8 cellular contexts compared by ENCODE assay signal in the genomic region with DNA sequence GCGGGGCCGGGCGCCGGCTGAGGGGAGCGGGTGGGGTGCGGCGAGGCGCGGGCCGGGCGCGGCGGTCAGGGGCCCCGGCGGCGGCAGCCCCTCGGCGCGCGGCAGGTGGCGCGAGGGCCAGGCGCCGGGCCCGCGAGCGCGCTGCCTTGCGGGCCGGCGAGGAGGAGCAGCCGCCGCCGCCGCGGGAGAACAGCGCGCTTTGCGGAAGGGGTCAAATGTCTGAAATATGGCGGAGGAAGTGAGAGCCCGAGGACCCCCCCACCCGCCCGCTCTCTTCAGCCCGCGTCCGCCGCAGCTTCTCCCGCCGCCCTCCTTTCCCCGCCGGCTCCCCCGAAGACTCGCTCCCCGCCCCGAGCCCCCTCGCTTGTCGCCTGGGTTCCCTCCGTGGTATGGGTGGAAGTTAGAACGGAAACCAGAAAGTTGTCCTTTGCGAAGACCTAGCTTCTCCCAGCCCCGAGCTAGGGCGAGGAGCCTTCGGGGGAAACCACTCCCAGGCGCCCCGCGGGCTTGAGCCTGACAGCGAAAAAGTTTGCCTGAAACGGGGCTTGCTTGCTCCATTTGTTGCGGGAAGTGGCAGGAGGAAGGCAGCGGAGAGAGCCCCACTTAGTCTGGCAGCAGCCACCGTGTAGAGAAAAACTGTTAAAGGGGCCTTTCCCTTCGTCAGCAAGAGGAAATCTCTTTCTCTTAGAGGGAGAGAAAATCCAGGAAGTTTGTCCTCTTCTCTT. TPM values are rescaled to one million over a fixed set of nuclear protein-coding genes. Genes with fewer than 3 reads are reported as not detected.
DNase-seq lines count a peak whose midpoint lies in the region; ATAC-seq, FAIRE-seq and TF ChIP-seq lines count a peak whose summit lies in the region.

No MANE protein-coding gene starts in this region.

- ATAC-seq in CD4-positive, CD25-positive, alpha-beta regulatory T cell (ENCODE audit: low read depth in 2 of 2): peak in 1 of 2 donors; percentile 4
- ATAC-seq in GM19397 (IDR thresholded peaks at IDR 0.05; ENCODE audit: unreplicated experiment): peak; percentile 4
- peak; percentile 23 for ATAC-seq in HG03520 (IDR thresholded peaks at IDR 0.05; ENCODE audit: unreplicated experiment)

- peak overlapping the region; percentile 94 to 98 (median 94) for H3K4me3 Mint-ChIP-seq in CD4-positive, CD25-positive, alpha-beta regulatory T cell
- peak overlapping the region; percentile 93 for H3K4me3 Mint-ChIP-seq in activated naive CD8-positive, alpha-beta T cell

- peaks cover 31 to 47% (median 38%) of the 10 kb centered on the region in 4 donors for H3K4me1 Mint-ChIP-seq in CD4-positive, CD25-positive, alpha-beta regulatory T cell
- H3K4me1 Mint-ChIP-seq in activated naive CD8-positive, alpha-beta T cell (ENCODE audit: low read depth): peaks cover 48% of the 10 kb centered on the region

- H3K27me3 ChIP-seq in CD4-positive, CD25-positive, alpha-beta regulatory T cell (ENCODE audit: control insufficient read depth, insufficient read depth, low read length): no peaks in the 10 kb centered on the region
- H3K27me3 ChIP-seq in neutrophil: no peaks in the 10 kb centered on the region

- no peaks in the 10 kb centered on the region for H3K27me3 Mint-ChIP-seq in CD4-positive, CD25-positive, alpha-beta regulatory T cell
- no peaks in the 10 kb centered on the region for H3K27me3 Mint-ChIP-seq in activated naive CD8-positive, alpha-beta T cell

- DNase-seq in CD4-positive, CD25-positive, alpha-beta regulatory T cell: peak; percentile 37 to 63 (median 46)
- DNase-seq in SK-MEL-5 (ENCODE audit: low read depth, low spot score) (peak; percentile 44), glomerular visceral epithelial cell (ENCODE audit: extremely low spot score) (peak; percentile 55), urothelium cell line (ENCODE audit: low spot score) (peak; percentile 23)

- H3K9me3 Mint-ChIP-seq in CD4-positive, CD25-positive, alpha-beta regulatory T cell: peaks cover 0 to 1% (median 0%) of the 10 kb centered on the region in 7 donors
- H3K9me3 Mint-ChIP-seq in activated naive CD8-positive, alpha-beta T cell (ENCODE audit: low read depth): no peaks in the 10 kb centered on the region

- peaks cover 13% of the 10 kb centered on the region for H3K36me3 Mint-ChIP-seq in CD4-positive, CD25-positive, alpha-beta regulatory T cell
- H3K36me3 Mint-ChIP-seq in activated naive CD8-positive, alpha-beta T cell: peaks cover 16% of the 10 kb centered on the region

- H3K36me3 ChIP-seq in CD4-positive, CD25-positive, alpha-beta regulatory T cell (ENCODE audit: control insufficient read depth, insufficient read depth, low read length): peaks cover 4% of the 10 kb centered on the region
- H3K36me3 ChIP-seq in neutrophil: no peaks in the 10 kb centered on the region

- H3K27ac ChIP-seq in CD4-positive, CD25-positive, alpha-beta regulatory T cell (ENCODE audit: insufficient read depth, low read length, poor library complexity, severe bottlenecking): peak overlapping the region; percentile 91
- H3K27ac ChIP-seq in neutrophil: peak overlapping the region; percentile 92

- no peak for FAIRE-seq in urothelium cell line (lab: Jason Lieb, UNC)

- no peaks in the 10 kb centered on the region for H3K9me3 ChIP-seq in CD4-positive, CD25-positive, alpha-beta regulatory T cell (ENCODE audit: control insufficient read depth in 2 of 2, low read length in 2 of 2)
- no peaks in the 10 kb centered on the region for H3K9me3 ChIP-seq in neutrophil

- TF ChIP-seq CTCF in neutrophil (IDR thresholded peaks at IDR 0.05): no peak

- peak overlapping the region; percentile 93 for H3K4me3 ChIP-seq in CD4-positive, CD25-positive, alpha-beta regulatory T cell (ENCODE audit: low read depth, low read length)
- H3K4me3 ChIP-seq in neutrophil (ENCODE audit: low read depth in 1 of 2, low read length in 1 of 2): peak overlapping the region; percentile 73 to 94

- H3K27ac Mint-ChIP-seq in CD4-positive, CD25-positive, alpha-beta regulatory T cell: peak overlapping the region; percentile 96 to 98 (median 97)
- peak overlapping the region; percentile 95 for H3K27ac Mint-ChIP-seq in activated naive CD8-positive, alpha-beta T cell

- peaks cover 53% of the 10 kb centered on the region for H3K4me1 ChIP-seq in CD4-positive, CD25-positive, alpha-beta regulatory T cell (ENCODE audit: control insufficient read depth, insufficient read depth, low read length, poor library complexity, severe bottlenecking)
- peaks cover 47 to 51% of the 10 kb centered on the region in 2 experiments for H3K4me1 ChIP-seq in neutrophil (ENCODE audit: control insufficient read depth in 1 of 2, insufficient read depth in 1 of 2, low read depth in 1 of 2, low read length in 1 of 2)

- in situ Hi-C loops in SK-MEL-5 (cut with HindIII; ENCODE audit: low pct_unique_long_range_greater_than_20kb, low sequenced_read_pairs): no loop called here

RNA-seq across cellular contexts. Expression of gene RAP1B, which starts 0.6 kb away (rescaled TPM):
- total RNA-seq in CD4-positive, CD25-positive, alpha-beta regulatory T cell: 290 TPM
- polyA plus RNA-seq in CD4-positive, CD25-positive, alpha-beta regulatory T cell: 100 to 1,000 TPM; 399 to 465 (median 425) TPM
- 131 and 144 TPM in 2 replicates for total RNA-seq in SK-MEL-5 (2014; rRNA removed; shearing (Covaris generic))
- 144 and 289 TPM in 2 replicates for polyA plus RNA-seq in SK-MEL-5 (2015; cell fraction: cytosol; rRNA removed)
- polyA plus RNA-seq in SK-MEL-5 (2015; cell fraction: nucleus; rRNA removed): 54.3 and 64.6 TPM in 2 replicates
